In genomic region chr14:54567224-54567633, GRCh38 we compare ENCODE assay signal across 8 cellular contexts. TPM values are rescaled to one million over a fixed set of nuclear protein-coding genes. Genes with fewer than 3 reads are reported as not detected.
DNase-seq lines count a peak whose midpoint lies in the region; ATAC-seq and TF ChIP-seq lines count a peak whose summit lies in the region.

No MANE protein-coding gene starts in this region.

- no peak for TF ChIP-seq CTCF in CD4-positive, alpha-beta T cell (IDR thresholded peaks at IDR 0.05)
- TF ChIP-seq CTCF in HFF-Myc (IDR thresholded peaks at IDR 0.05; ENCODE audit: low read depth, low read length, missing control alignments), result no peak

- peak overlapping the region; percentile 96 for H3K4me3 Mint-ChIP-seq in CD4-positive, alpha-beta T cell
- peak overlapping the region; percentile 94 for H3K4me3 Mint-ChIP-seq in activated CD8-positive, alpha-beta T cell treated with anti-CD3 and anti-CD28 coated beads, Interleukin-2, amount 10 ng/mL, durations not matched to agents 7 days and 5 days

- H3K27me3 Mint-ChIP-seq in CD4-positive, alpha-beta T cell, result peaks cover 32% of the 10 kb centered on the region
- H3K27me3 Mint-ChIP-seq in activated CD8-positive, alpha-beta T cell treated with anti-CD3 and anti-CD28 coated beads, Interleukin-2, amount 10 ng/mL, durations not matched to agents 7 days and 5 days (ENCODE audit: low read depth), result peaks cover 16% of the 10 kb centered on the region

- no peak for ATAC-seq in CD4-positive, alpha-beta T cell (ENCODE audit: poor library complexity)
- ATAC-seq in activated CD8-positive, alpha-beta T cell treated with anti-CD3 and anti-CD28 coated beads, Interleukin-2, amount 10 ng/mL, durations not matched to agents 7 days and 5 days, result peak; percentile 4
- ATAC-seq in sciatic nerve, result peak; percentile 4
- no peak for ATAC-seq in HG02870 (IDR thresholded peaks at IDR 0.05; ENCODE audit: unreplicated experiment)
- no peak for ATAC-seq in GM18498 (IDR thresholded peaks at IDR 0.05; ENCODE audit: unreplicated experiment)

- POLR2A ChIA-PET in CD4-positive, alpha-beta T cell (lab: Charles Lee), result interaction anchor here (0.6 to 4.0 kb wide), 8 partner anchors 58 to 484 kb away, joined by 3 to 42 read pairs (median 10); partner anchors contain the start of genes CGRRF1, GCH1 and GMFB
- POLR2A ChIA-PET in activated CD8-positive, alpha-beta T cell treated with anti-CD3 and anti-CD28 coated beads, Interleukin-2, amount 10 ng/mL, durations not matched to agents 7 days and 5 days (lab: Charles Lee), result interaction anchor here (0.5 to 3.7 kb wide), 7 partner anchors 60 to 335 kb away, joined by 3 to 20 read pairs (median 4); no protein-coding TSS in a partner anchor

- peaks cover 3% of the 10 kb centered on the region for H3K9me3 ChIP-seq in CD4-positive, alpha-beta T cell (ENCODE audit: control insufficient read depth, low read length)

- peak overlapping the region; percentile 78 for H3K27ac Mint-ChIP-seq in CD4-positive, alpha-beta T cell
- peak overlapping the region; percentile 87 for H3K27ac Mint-ChIP-seq in activated CD8-positive, alpha-beta T cell treated with anti-CD3 and anti-CD28 coated beads, Interleukin-2, amount 10 ng/mL, durations not matched to agents 7 days and 5 days

- H3K27me3 ChIP-seq in CD4-positive, alpha-beta T cell (ENCODE audit: control insufficient read depth, insufficient read depth, low read length), result peaks cover 12% of the 10 kb centered on the region

- H3K4me3 ChIP-seq in HFF-Myc (replicated peaks; ENCODE audit: low read depth, low read length), result peak overlapping the region; percentile 75

- H3K9me3 Mint-ChIP-seq in CD4-positive, alpha-beta T cell, result peaks cover under 1% of the 10 kb centered on the region
- peaks cover 5% of the 10 kb centered on the region for H3K9me3 Mint-ChIP-seq in activated CD8-positive, alpha-beta T cell treated with anti-CD3 and anti-CD28 coated beads, Interleukin-2, amount 10 ng/mL, durations not matched to agents 7 days and 5 days (ENCODE audit: insufficient read depth)

- peaks cover 4% of the 10 kb centered on the region for H3K36me3 Mint-ChIP-seq in CD4-positive, alpha-beta T cell (ENCODE audit: low read depth)
- peaks cover 3% of the 10 kb centered on the region for H3K36me3 Mint-ChIP-seq in activated CD8-positive, alpha-beta T cell treated with anti-CD3 and anti-CD28 coated beads, Interleukin-2, amount 10 ng/mL, durations not matched to agents 7 days and 5 days (ENCODE audit: low read depth)

- peaks cover 15% of the 10 kb centered on the region for H3K4me1 Mint-ChIP-seq in CD4-positive, alpha-beta T cell (ENCODE audit: low read depth)
- H3K4me1 Mint-ChIP-seq in activated CD8-positive, alpha-beta T cell treated with anti-CD3 and anti-CD28 coated beads, Interleukin-2, amount 10 ng/mL, durations not matched to agents 7 days and 5 days (ENCODE audit: low read depth), result peaks cover 23% of the 10 kb centered on the region

- H3K27ac ChIP-seq in CD4-positive, alpha-beta T cell (ENCODE audit: low read depth, low read length), result no peak overlapping the region

- DNase-seq in CD4-positive, alpha-beta T cell, result no peak
- DNase-seq in HFF-Myc (ENCODE audit: extremely low read depth, low read depth), result no peak
- DNase-seq in activated CD8-positive, alpha-beta T cell treated with anti-CD3 and anti-CD28 coated beads, Interleukin-2, amount 10 ng/mL, durations not matched to agents 7 days and 5 days, result no peak
- DNase-seq in hepatic stellate cell (ENCODE audit: low spot score), result peak; percentile 40
- peak; percentile 74 for DNase-seq in sciatic nerve (ENCODE audit: low spot score)
- no peak for DNase-seq in epidermal melanocyte (ENCODE audit: insufficient read length, low spot score)

- intact Hi-C loops in CD4-positive, alpha-beta T cell (cut with DNase I, micrococcal nuclease), result loop anchor here (5.0 to 10.0 kb wide), 7 partner anchors 60 to 598 kb away; partner anchors contain the start of genes GCH1 (in 2 of the 2), CDKN3 (in 1 of the 2) and GMFB (in 1 of the 2)
- intact Hi-C loops in sciatic nerve (cut with DNase I), result loop anchor here (2.0 to 5.0 kb wide), 2 partner anchors 124 to 205 kb away; no protein-coding TSS in a partner anchor

- CTCF ChIA-PET in CD4-positive, alpha-beta T cell (lab: Charles Lee), result interaction anchor here (1.0 to 8.9 kb wide), 4 partner anchors 58 to 207 kb away, joined by 3 to 104 read pairs (median 6); partner anchors contain the start of gene CGRRF1
- CTCF ChIA-PET in activated CD8-positive, alpha-beta T cell treated with anti-CD3 and anti-CD28 coated beads, Interleukin-2, amount 10 ng/mL, durations not matched to agents 7 days and 5 days (lab: Charles Lee), result interaction anchor here (0.6 to 8.7 kb wide), 19 partner anchors 60 to 478 kb away, joined by 3 to 318 read pairs (median 3); no protein-coding TSS in a partner anchor

RNA-seq across cellular contexts. Expression of gene SAMD4A, which starts 0.3 kb away (rescaled TPM):
- total RNA-seq in CD4-positive, alpha-beta T cell, result 1 to 10 TPM; 1.9 to 2.3 TPM
- total RNA-seq in activated CD8-positive, alpha-beta T cell treated with anti-CD3 and anti-CD28 coated beads, Interleukin-2, amount 10 ng/mL, durations not matched to agents 7 days and 5 days, result 1 to 10 TPM; 3.6 to 3.9 TPM
- total RNA-seq in sciatic nerve, result 59.2 TPM

RNA-seq across cellular contexts. Expression of gene CGRRF1, which starts 57.5 kb away (rescaled TPM):
- 10 to 100 TPM; 34.5 to 42.8 TPM for total RNA-seq in CD4-positive, alpha-beta T cell
- total RNA-seq in activated CD8-positive, alpha-beta T cell treated with anti-CD3 and anti-CD28 coated beads, Interleukin-2, amount 10 ng/mL, durations not matched to agents 7 days and 5 days, result 10 to 100 TPM; 13.6 to 13.7 TPM
- 31.9 TPM for total RNA-seq in sciatic nerve

Comparison
In these comparisons a context has a peak if more than half of its experiments do, and no peak if none do; other contexts are left out.
1. ATAC-seq: peak in activated CD8-positive, alpha-beta T cell treated with anti-CD3 and anti-CD28 coated beads, Interleukin-2, amount 10 ng/mL, durations not matched to agents 7 days and 5 days (single experiment) and sciatic nerve (single experiment); none in CD4-positive, alpha-beta T cell (single experiment), HG02870 (single experiment) and GM18498 (single experiment).
2. DNase-seq: peak in hepatic stellate cell (single experiment) and sciatic nerve (single experiment); none in CD4-positive, alpha-beta T cell (0 of 10), HFF-Myc (single experiment), activated CD8-positive, alpha-beta T cell treated with anti-CD3 and anti-CD28 coated beads, Interleukin-2, amount 10 ng/mL, durations not matched to agents 7 days and 5 days (single experiment) and epidermal melanocyte (single experiment).
3. RNA of gene SAMD4A, which starts 0.3 kb away (total RNA-seq): 59.2 TPM in sciatic nerve (single experiment); 3.6 to 3.9 TPM in activated CD8-positive, alpha-beta T cell treated with anti-CD3 and anti-CD28 coated beads, Interleukin-2, amount 10 ng/mL, durations not matched to agents 7 days and 5 days and 1.9 to 2.3 TPM in CD4-positive, alpha-beta T cell; every median in the first group is over 10 times any median in the second.